24 cellular contexts compared by ENCODE assay signal in the genomic region with DNA sequence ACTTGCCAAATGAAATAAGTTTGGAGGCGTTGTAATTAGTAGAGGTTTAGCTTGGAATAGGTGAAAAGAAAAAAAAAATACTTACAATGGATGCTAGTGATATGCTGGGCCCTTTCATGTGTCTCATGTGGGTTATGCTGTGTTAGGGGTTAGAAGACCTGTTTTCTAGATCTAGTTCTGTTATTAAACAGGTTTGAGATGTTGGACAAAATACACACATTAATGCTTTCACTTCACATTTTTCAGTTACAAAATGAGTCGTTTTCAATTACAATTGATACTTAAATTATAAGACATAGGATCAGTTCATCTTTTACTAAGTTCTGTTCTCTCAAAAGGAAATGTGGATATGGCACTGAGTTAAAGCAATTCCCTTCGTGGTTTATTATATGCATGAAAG.
DNase-seq lines count a peak whose midpoint lies in the region; ATAC-seq and TF ChIP-seq lines count a peak whose summit lies in the region.
"Had no signal": no experiment of that assay in that cellular context is flagged by ENCODE, and none has a peak within 500 bp of the region (broad histone marks: within the 10 kb centered on the region; RNA-seq: fewer than 3 reads in every experiment).

No MANE protein-coding gene starts in this region.

- H3K79me2 ChIP-seq in OCI-LY3 (ENCODE audit: low read length): no peaks in the 10 kb centered on the region

- H3K9me3 ChIP-seq in OCI-LY3 (ENCODE audit: insufficient read depth, low read length) (no peaks in the 10 kb centered on the region), upper lobe of right lung (no peaks in the 10 kb centered on the region)
- H3K9me3 ChIP-seq in CD4-positive, alpha-beta T cell (ENCODE audit: control insufficient read depth, low read length): no peaks in the 10 kb centered on the region
- H3K9me3 ChIP-seq: MG63 had no signal

- H4K20me1 ChIP-seq in OCI-LY3 (ENCODE audit: insufficient read depth, low read length): no peaks in the 10 kb centered on the region

- no peak overlapping the region for H3K27ac Mint-ChIP-seq in CD4-positive, alpha-beta T cell
- H3K27ac Mint-ChIP-seq: T-helper 1 cell treated with Interleukin-12 subunit alpha and Interleukin-12 subunit beta and Interleukin-4 antibody, amounts not matched to agents 30 μg/mL and 1 μg/mL, for 36 hours had no signal

- no peaks in the 10 kb centered on the region for H3K36me3 ChIP-seq in OCI-LY3 (replicated peaks; ENCODE audit: low read depth, low read length)
- H3K36me3 ChIP-seq in upper lobe of right lung: no peaks in the 10 kb centered on the region
- H3K36me3 ChIP-seq: MG63 had no signal

- no peaks in the 10 kb centered on the region for H3K4me1 Mint-ChIP-seq in CD4-positive, alpha-beta T cell (ENCODE audit: low read depth)

- no peak for DNase-seq in RPMI8226
- no peak for DNase-seq in CD4-positive, alpha-beta T cell
- DNase-seq in upper lobe of right lung: no peak
- DNase-seq: AML-193, C1 segment of cervical spinal cord, EL, GF-D8, H7, MG63, NCI-H1417, NCI-H187, NCI-H2107, NCI-H446 treated with DMSO at 0.1 percent for 48 hours, NCI-H526 treated with DMSO at 0.1 percent for 48 hours, Right ventricle myocardium superior, T1000 had no signal

- no peaks in the 10 kb centered on the region for H3K36me3 Mint-ChIP-seq in CD4-positive, alpha-beta T cell (ENCODE audit: low read depth)

- POLR2A ChIA-PET in CD4-positive, alpha-beta T cell (lab: Charles Lee): no interaction called here

- H3K27me3 ChIP-seq in OCI-LY3 (ENCODE audit: low read depth, low read length) (peaks cover 11% of the 10 kb centered on the region; the same call in 1 of the 2 replicates), upper lobe of right lung (no peaks in the 10 kb centered on the region)
- no peaks in the 10 kb centered on the region for H3K27me3 ChIP-seq in CD4-positive, alpha-beta T cell (ENCODE audit: control insufficient read depth, insufficient read depth, low read length)
- H3K27me3 ChIP-seq: MG63 had no signal

- peaks cover 9% of the 10 kb centered on the region for H3K27me3 Mint-ChIP-seq in CD4-positive, alpha-beta T cell

- CTCF ChIA-PET in CD4-positive, alpha-beta T cell (lab: Charles Lee): no interaction called here

- H3K9me3 Mint-ChIP-seq in CD4-positive, alpha-beta T cell: no peaks in the 10 kb centered on the region

- H3K27ac ChIP-seq in OCI-LY3 (ENCODE audit: low read length) (no peak overlapping the region), upper lobe of right lung (no peak overlapping the region)
- H3K27ac ChIP-seq in CD4-positive, alpha-beta T cell (ENCODE audit: low read depth, low read length): no peak overlapping the region
- H3K27ac ChIP-seq: HL-60 had no signal

- ATAC-seq in GM18498 (IDR thresholded peaks at IDR 0.05; ENCODE audit: unreplicated experiment) (peak; percentile 54), GM21360 (IDR thresholded peaks at IDR 0.05; ENCODE audit: unreplicated experiment) (peak; percentile 79), HG02852 (IDR thresholded peaks at IDR 0.05; ENCODE audit: unreplicated experiment) (peak; percentile 44), upper lobe of right lung (no peak)
- ATAC-seq in CD4-positive, alpha-beta T cell (ENCODE audit: poor library complexity): no peak
- ATAC-seq: HepG2, K562 had no signal

- H3K4me1 ChIP-seq in OCI-LY3 (ENCODE audit: low read length): peaks cover 9% of the 10 kb centered on the region
- no peaks in the 10 kb centered on the region for H3K4me1 ChIP-seq in upper lobe of right lung

- no peak overlapping the region for H2AFZ ChIP-seq in OCI-LY3 (ENCODE audit: low read depth, low read length)

- TF ChIP-seq CTCF in OCI-LY3 (IDR thresholded peaks at IDR 0.05; ENCODE audit: low read depth, low read length): no peak
- no peak for TF ChIP-seq CTCF in CD4-positive, alpha-beta T cell (IDR thresholded peaks at IDR 0.05)
- no peak for TF ChIP-seq CTCF in upper lobe of right lung (IDR thresholded peaks at IDR 0.05)

- H3K4me3 ChIP-seq in OCI-LY3 (ENCODE audit: low read length): no peak overlapping the region
- no peak overlapping the region for H3K4me3 ChIP-seq in upper lobe of right lung
- H3K4me3 ChIP-seq: K562, MG63 had no signal

- intact Hi-C loops in CD4-positive, alpha-beta T cell (cut with DNase I, micrococcal nuclease): no loop called here
- intact Hi-C loops in upper lobe of right lung (cut with DNase I): no loop called here

- H3K9ac ChIP-seq in OCI-LY3 (ENCODE audit: low read length): no peak overlapping the region

- H3K4me3 Mint-ChIP-seq in CD4-positive, alpha-beta T cell: no peak overlapping the region
- H3K4me3 Mint-ChIP-seq: T-helper 1 cell treated with Interleukin-12 subunit alpha and Interleukin-12 subunit beta and Interleukin-4 antibody, amounts not matched to agents 30 μg/mL and 1 μg/mL, for 36 hours had no signal

- H3K4me2 ChIP-seq in OCI-LY3 (ENCODE audit: low read length): 0 out of 2 replicates have a peak overlapping the region, but pooled peaks have one; percentile 4

Comparison
In these comparisons a context has a peak if more than half of its experiments do, and no peak if none do; other contexts are left out.
1. ATAC-seq: peak in GM18498 (single experiment), GM21360 (single experiment) and HG02852 (single experiment); none in CD4-positive, alpha-beta T cell (single experiment) and upper lobe of right lung (single experiment).